Comparison of ENCODE assay signal across 8 cellular contexts in the genomic region with DNA sequence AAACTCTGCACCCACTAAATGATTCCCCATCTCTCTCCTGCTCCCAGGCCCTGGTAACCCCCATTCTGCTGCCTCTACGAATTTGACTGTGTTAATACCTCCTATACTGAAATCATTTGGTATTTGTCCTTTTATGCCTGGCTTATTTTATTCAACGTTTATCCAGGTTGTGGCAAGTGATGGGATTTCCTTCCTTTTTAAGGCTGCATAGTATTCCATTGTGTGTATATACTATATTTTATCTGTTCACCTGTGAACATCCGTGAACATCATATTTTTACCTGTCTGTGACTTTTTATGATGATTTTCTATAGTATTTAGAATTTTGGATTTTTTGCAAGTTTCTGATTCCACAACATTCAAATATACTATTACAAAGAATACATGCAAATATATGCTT.
"Had no signal": no experiment of that assay in that cellular context is flagged by ENCODE, and none has a peak within 500 bp of the region (broad histone marks: within the 10 kb centered on the region; RNA-seq: fewer than 3 reads in every experiment).

No MANE protein-coding gene starts in this region.

- H3K4me3 ChIP-seq: GM12878 had no signal

- DNase-seq: GDM1, GF-D8 had no signal

- ATAC-seq: GM12878 had no signal

- FAIRE-seq: G401.6, GM12878, GM12891, GM12892, GM18507, GM19239 had no signal
